In genomic region chr18:8756571-8756970, GRCh38 we compare ENCODE assay signal across 29 cellular contexts.
"Had no signal": no experiment of that assay in that cellular context is flagged by ENCODE, and none has a peak within 500 bp of the region (broad histone marks: within the 10 kb centered on the region; RNA-seq: fewer than 3 reads in every experiment).

No MANE protein-coding gene starts in this region.

- H3K27me3 Mint-ChIP-seq: central memory CD8-positive, alpha-beta T cell; stimulated activated naive B cell treated with anti-CD40 and anti-IgM and Interleukin-4, amounts not matched to agents 10 μg/mL and 1 μg/mL and 100 μg/mL, for 72 hours had no signal

- DNase-seq: activated CD4-positive, alpha-beta memory T cell treated with anti-CD3 and anti-CD28 coated beads, Interleukin-2, amount 10 ng/mL, durations not matched to agents 7 days and 5 days; activated CD4-positive, alpha-beta T cell treated with anti-CD3 and anti-CD28 coated beads for 1 hour; activated CD4-positive, alpha-beta T cell treated with anti-CD3 and anti-CD28 coated beads, Interleukin-2, amount 10 ng/mL, durations not matched to agents 7 days and 5 days; activated naive CD4-positive, alpha-beta T cell; activated T-cell treated with anti-CD3 and anti-CD28 coated beads, Interleukin-2, amount 50 U/mL, for 48 hours; dermis blood vessel endothelial cell; effector CD4-positive, alpha-beta T cell; gastrocnemius medialis; left cardiac atrium; mammary epithelial cell; naive B cell; nephron progenitor cell; pancreas; retina; stimulated activated CD4-positive, alpha-beta T cell treated with anti-CD3 and anti-CD28 coated beads, Interleukin-4, amount 100 ng/mL, for 24 hours; stimulated activated naive B cell treated with anti-CD40 and anti-IgM and Interleukin-4, amounts not matched to agents 10 μg/mL and 1 μg/mL and 100 μg/mL, for 72 hours; stomach; T-helper 2 cell had no signal

- H3K36me3 ChIP-seq: gastrocnemius medialis, pancreas, prostate gland, stomach, suprapubic skin, tibial nerve had no signal

- H3K4me1 ChIP-seq: gastrocnemius medialis, prostate gland, tibial nerve had no signal

- H3K4me2 ChIP-seq: hepatocyte had no signal

- H3K27ac Mint-ChIP-seq: activated naive CD4-positive, alpha-beta T cell treated with anti-CD3 and anti-CD28 coated beads, Interleukin-2, amount 50 U/mL, for 72 hours; activated T-helper 2 cell treated with anti-CD3 and anti-CD28 coated beads, Interferon-gamma antibody, Interleukin-2, Interleukin-4, amounts not matched to agents 10 μg/mL and 5 μg/mL and 100 μg/mL, durations not matched to agents 14 hours and 24 hours and 36 hours; mesothelial cell of epicardium; nephron progenitor cell; stimulated activated naive B cell treated with anti-CD40 and anti-IgM and Interleukin-4, amounts not matched to agents 10 μg/mL and 1 μg/mL and 100 μg/mL, for 72 hours had no signal

- H3K9me3 ChIP-seq: gastrocnemius medialis, pancreas, prostate gland, suprapubic skin, tibial nerve had no signal

- H3K27ac ChIP-seq: epithelial cell of prostate, gastrocnemius medialis, hepatocyte, pancreas, prostate gland, suprapubic skin, tibial nerve had no signal

- ATAC-seq: gastrocnemius medialis, left cardiac atrium, pancreas, sciatic nerve had no signal

- H3K27me3 ChIP-seq: gastrocnemius medialis, hepatocyte, pancreas, stomach, suprapubic skin, tibial nerve had no signal

- H3K4me3 ChIP-seq: gastrocnemius medialis, hepatocyte, pancreas, prostate gland, skin epidermis, stomach, suprapubic skin, tibial nerve had no signal

- H2AFZ ChIP-seq: hepatocyte had no signal

- H3K9me3 Mint-ChIP-seq: central memory CD8-positive, alpha-beta T cell had no signal

- H3K4me3 Mint-ChIP-seq: activated CD4-positive, alpha-beta memory T cell treated with anti-CD3 and anti-CD28 coated beads, Interleukin-2, amount 10 ng/mL, durations not matched to agents 7 days and 5 days; activated CD4-positive, alpha-beta T cell treated with anti-CD3 and anti-CD28 coated beads, Interleukin-2, amount 10 ng/mL, durations not matched to agents 7 days and 5 days; mesothelial cell of epicardium; nephron progenitor cell; stimulated activated naive B cell treated with anti-CD40 and anti-IgM and Interleukin-4, amounts not matched to agents 10 μg/mL and 1 μg/mL and 100 μg/mL, for 72 hours had no signal
